ENCODE assay signal across 8 cellular contexts in the genomic region with DNA sequence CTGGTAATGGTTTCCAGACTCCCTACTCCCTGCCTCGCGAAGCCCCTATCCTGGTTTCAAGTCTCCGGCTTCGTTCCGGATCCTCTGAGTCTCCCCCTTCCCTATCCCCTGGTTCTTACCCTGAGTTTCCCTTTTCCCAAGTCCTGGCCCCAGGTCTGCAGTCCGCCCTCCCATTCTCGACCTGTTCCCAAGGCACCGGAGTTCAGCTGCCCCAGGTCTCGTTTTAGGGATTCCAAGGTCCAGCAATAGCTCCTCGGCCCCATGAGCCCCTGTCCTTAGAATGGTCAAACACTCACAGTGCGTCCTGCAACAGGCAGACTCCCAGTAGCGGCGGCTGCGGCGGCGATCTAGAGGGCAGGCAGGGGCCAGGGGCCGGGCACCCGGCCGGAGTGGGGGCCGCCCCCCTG. TPM values are rescaled to one million over a fixed set of nuclear protein-coding genes. Genes with fewer than 3 reads are reported as not detected.
A peak's percentile ranks its signal among the peaks of the same experiment; 100 is the strongest.
DNase-seq lines count a peak whose midpoint lies in the region; TF ChIP-seq lines count a peak whose summit lies in the region.

No MANE protein-coding gene starts in this region.

- no peak for TF ChIP-seq CTCF in astrocyte of the cerebellum (IDR thresholded peaks at IDR 0.05; ENCODE audit: low read depth, low read length, missing control alignments)

- H3K27ac Mint-ChIP-seq in T-helper 1 cell treated with Interleukin-12 subunit alpha and Interleukin-12 subunit beta and Interleukin-4 antibody, amounts not matched to agents 30 μg/mL and 1 μg/mL, for 36 hours, result no peak overlapping the region
- H3K27ac Mint-ChIP-seq in immature natural killer cell, result no peak overlapping the region

- intact Hi-C loops in head of caudate nucleus (cut with DNase I), result no loop called here

- H3K4me1 Mint-ChIP-seq in T-helper 1 cell treated with Interleukin-12 subunit alpha and Interleukin-12 subunit beta and Interleukin-4 antibody, amounts not matched to agents 30 μg/mL and 1 μg/mL, for 36 hours (ENCODE audit: low read depth), result peaks cover 17% of the 10 kb centered on the region
- peaks cover 33 to 38% of the 10 kb centered on the region in 2 donors for H3K4me1 Mint-ChIP-seq in immature natural killer cell

- peaks cover 5 to 37% (median 26%) of the 10 kb centered on the region in 5 donors for H3K4me1 ChIP-seq in subcutaneous abdominal adipose tissue (ENCODE audit: control insufficient read depth in 5 of 5, insufficient read depth in 5 of 5, low read length in 5 of 5)

- H3K27me3 Mint-ChIP-seq in T-helper 1 cell treated with Interleukin-12 subunit alpha and Interleukin-12 subunit beta and Interleukin-4 antibody, amounts not matched to agents 30 μg/mL and 1 μg/mL, for 36 hours (ENCODE audit: low read depth), result peaks cover 59% of the 10 kb centered on the region
- peaks cover 10 to 31% (median 15%) of the 10 kb centered on the region in 3 donors for H3K27me3 Mint-ChIP-seq in immature natural killer cell (ENCODE audit: low read depth in 3 of 3)

- DNase-seq in T-helper 1 cell, result no peak
- no peak for DNase-seq in astrocyte of the cerebellum (ENCODE audit: low read depth)
- no peak for DNase-seq in immature natural killer cell
- no peak for DNase-seq in head of caudate nucleus
- no peak for DNase-seq in NCI-H1092 (lab: John Stamatoyannopoulos, UW)
- DNase-seq in HT-29 (ENCODE audit: low spot score), result no peak

- no peaks in the 10 kb centered on the region for H3K9me3 Mint-ChIP-seq in T-helper 1 cell treated with Interleukin-12 subunit alpha and Interleukin-12 subunit beta and Interleukin-4 antibody, amounts not matched to agents 30 μg/mL and 1 μg/mL, for 36 hours
- H3K9me3 Mint-ChIP-seq in immature natural killer cell, result no peaks in the 10 kb centered on the region

- in situ Hi-C loops in astrocyte of the cerebellum (cut with HindIII; ENCODE audit: low sequenced_read_pairs), result no loop called here

- H3K4me3 Mint-ChIP-seq in T-helper 1 cell treated with Interleukin-12 subunit alpha and Interleukin-12 subunit beta and Interleukin-4 antibody, amounts not matched to agents 30 μg/mL and 1 μg/mL, for 36 hours, result peak overlapping the region; percentile 52
- H3K4me3 Mint-ChIP-seq in immature natural killer cell, result peak overlapping the region; percentile 60 to 87 (median 75)

- peaks cover 3% of the 10 kb centered on the region for H3K36me3 Mint-ChIP-seq in T-helper 1 cell treated with Interleukin-12 subunit alpha and Interleukin-12 subunit beta and Interleukin-4 antibody, amounts not matched to agents 30 μg/mL and 1 μg/mL, for 36 hours (ENCODE audit: low read depth)
- H3K36me3 Mint-ChIP-seq in immature natural killer cell, result no peaks in the 10 kb centered on the region

- no peaks in the 10 kb centered on the region for H3K9me3 ChIP-seq in subcutaneous abdominal adipose tissue (ENCODE audit: control insufficient read depth in 5 of 5, low read length in 5 of 5)

- peaks cover 0 to 7% (median 3%) of the 10 kb centered on the region in 5 donors for H3K27me3 ChIP-seq in subcutaneous abdominal adipose tissue (ENCODE audit: control insufficient read depth in 5 of 5, insufficient read depth in 4 of 5, low read length in 5 of 5)

- peak overlapping the region; percentile 57 for H3K4me3 ChIP-seq in astrocyte of the cerebellum (ENCODE audit: low read depth, low read length)
- H3K4me3 ChIP-seq in subcutaneous abdominal adipose tissue (ENCODE audit: low read depth in 1 of 5, low read length in 5 of 5), result peak overlapping the region; percentile 67 to 91 (median 71)

- H3K27ac ChIP-seq in subcutaneous abdominal adipose tissue (ENCODE audit: low read depth, low read length), result no peak overlapping the region

- peak overlapping the region in 4 of 5 donors; percentile 21 to 70 (median 55) for H3K9ac ChIP-seq in subcutaneous abdominal adipose tissue (ENCODE audit: low read length in 5 of 5)

- H3K36me3 ChIP-seq in subcutaneous abdominal adipose tissue (ENCODE audit: control insufficient read depth in 5 of 5, insufficient read depth in 5 of 5, low read length in 5 of 5), result no peaks in the 10 kb centered on the region

RNA-seq across cellular contexts. Expression of gene PITX3, which starts 0.3 kb away (rescaled TPM):
- polyA plus RNA-seq in immature natural killer cell, result not detected
- total RNA-seq in HT-29 (2014; rRNA removed; shearing (Covaris generic)), result not detected in 2 replicates

RNA-seq across cellular contexts. Expression of gene GBF1, which starts 4.3 kb away (rescaled TPM):
- polyA plus RNA-seq in immature natural killer cell, result 10 to 100 TPM in 1 of 3 donors, 1 to 10 TPM in 2; 3.5 to 23.2 (median 7.3) TPM
- 28.6 and 32.5 TPM in 2 replicates for total RNA-seq in HT-29 (2014; rRNA removed; shearing (Covaris generic))

RNA-seq across cellular contexts. Expression of gene ELOVL3, which starts 14.9 kb away (rescaled TPM):
- not detected for polyA plus RNA-seq in immature natural killer cell
- total RNA-seq in HT-29 (2014; rRNA removed; shearing (Covaris generic)), result 0.15 and 0.16 TPM in 2 replicates
